In the genomic region with DNA sequence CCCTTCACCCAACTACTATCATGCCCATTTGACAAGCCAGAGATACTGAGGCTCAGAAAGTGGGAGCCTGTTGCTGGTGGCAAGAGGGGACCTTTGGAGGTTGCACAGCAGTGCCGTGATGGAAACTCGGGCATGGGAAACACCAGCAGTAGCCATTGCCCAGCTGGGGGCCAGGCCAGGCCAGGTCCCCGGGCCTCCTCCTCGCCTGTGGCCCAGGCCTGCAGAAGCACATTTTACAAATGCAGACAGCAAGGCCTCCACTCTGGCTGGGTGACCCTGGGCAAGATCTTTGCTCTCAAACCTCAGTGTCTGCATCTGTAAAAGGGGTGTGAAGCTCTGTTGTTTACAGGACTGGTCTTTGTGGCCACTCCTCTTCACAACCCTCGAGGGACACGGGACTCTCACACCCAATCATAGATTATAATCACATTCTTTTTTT, we compare ENCODE assay signal across 1 cellular context.
TF ChIP-seq lines count a peak whose summit lies in the region.

No MANE protein-coding gene starts in this region.

TF ChIP-seq in K562, 482 proteins besides CTCF, POLR2A, EP300 and RAD21 (continues in another document):
- TF ChIP-seq FOXK2 (conservative IDR thresholded peaks at IDR 0.05 in 1 of 2, IDR thresholded peaks at IDR 0.05 in 1 of 2; ENCODE audit: low read depth in 2 of 2), result peak in 1 of 2 experiments; percentile 53; a peak in 1 of 4 replicates
- peak in 1 of 2 experiments; percentile 42; a peak in 1 of 4 replicates for TF ChIP-seq RCOR1 (IDR thresholded peaks at IDR 0.05; ENCODE audit: borderline replicate concordance in 1 of 2, low read depth in 2 of 2, low read length in 2 of 2)
- peak; percentile 31; the same call in 1 of the 2 replicates for TF ChIP-seq BHLHE40 (IDR thresholded peaks at IDR 0.05; ENCODE audit: low read length)
- TF ChIP-seq BCOR (IDR thresholded peaks at IDR 0.05), result peak; percentile 71
- TF ChIP-seq, protein P1, sequence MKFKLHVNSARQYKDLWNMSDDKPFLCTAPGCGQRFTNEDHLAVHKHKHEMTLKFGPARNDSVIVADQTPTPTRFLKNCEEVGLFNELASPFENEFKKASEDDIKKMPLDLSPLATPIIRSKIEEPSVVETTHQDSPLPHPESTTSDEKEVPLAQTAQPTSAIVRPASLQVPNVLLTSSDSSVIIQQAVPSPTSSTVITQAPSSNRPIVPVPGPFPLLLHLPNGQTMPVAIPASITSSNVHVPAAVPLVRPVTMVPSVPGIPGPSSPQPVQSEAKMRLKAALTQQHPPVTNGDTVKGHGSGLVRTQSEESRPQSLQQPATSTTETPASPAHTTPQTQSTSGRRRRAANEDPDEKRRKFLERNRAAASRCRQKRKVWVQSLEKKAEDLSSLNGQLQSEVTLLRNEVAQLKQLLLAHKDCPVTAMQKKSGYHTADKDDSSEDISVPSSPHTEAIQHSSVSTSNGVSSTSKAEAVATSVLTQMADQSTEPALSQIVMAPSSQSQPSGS (CRISPR knock-in tag; IDR thresholded peaks at IDR 0.05), result no peak
- TF ChIP-seq NELFE (IDR thresholded peaks at IDR 0.05; ENCODE audit: insufficient read depth, insufficient read length), result no peak
- TF ChIP-seq, protein P2, sequence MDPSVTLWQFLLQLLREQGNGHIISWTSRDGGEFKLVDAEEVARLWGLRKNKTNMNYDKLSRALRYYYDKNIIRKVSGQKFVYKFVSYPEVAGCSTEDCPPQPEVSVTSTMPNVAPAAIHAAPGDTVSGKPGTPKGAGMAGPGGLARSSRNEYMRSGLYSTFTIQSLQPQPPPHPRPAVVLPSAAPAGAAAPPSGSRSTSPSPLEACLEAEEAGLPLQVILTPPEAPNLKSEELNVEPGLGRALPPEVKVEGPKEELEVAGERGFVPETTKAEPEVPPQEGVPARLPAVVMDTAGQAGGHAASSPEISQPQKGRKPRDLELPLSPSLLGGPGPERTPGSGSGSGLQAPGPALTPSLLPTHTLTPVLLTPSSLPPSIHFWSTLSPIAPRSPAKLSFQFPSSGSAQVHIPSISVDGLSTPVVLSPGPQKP (CRISPR knock-in tag; IDR thresholded peaks at IDR 0.05), result no peak
- TF ChIP-seq MCM2 (IDR thresholded peaks at IDR 0.05; ENCODE audit: low read depth), result no peak
- peak; percentile 49 for TF ChIP-seq CHD4 (IDR thresholded peaks at IDR 0.05; ENCODE audit: insufficient read depth, insufficient replicate concordance, low read depth, low read length, poor library complexity, severe bottlenecking)
- TF ChIP-seq NR1H2 (CRISPR knock-in tag; IDR thresholded peaks at IDR 0.05), result no peak
- TF ChIP-seq, protein P3, sequence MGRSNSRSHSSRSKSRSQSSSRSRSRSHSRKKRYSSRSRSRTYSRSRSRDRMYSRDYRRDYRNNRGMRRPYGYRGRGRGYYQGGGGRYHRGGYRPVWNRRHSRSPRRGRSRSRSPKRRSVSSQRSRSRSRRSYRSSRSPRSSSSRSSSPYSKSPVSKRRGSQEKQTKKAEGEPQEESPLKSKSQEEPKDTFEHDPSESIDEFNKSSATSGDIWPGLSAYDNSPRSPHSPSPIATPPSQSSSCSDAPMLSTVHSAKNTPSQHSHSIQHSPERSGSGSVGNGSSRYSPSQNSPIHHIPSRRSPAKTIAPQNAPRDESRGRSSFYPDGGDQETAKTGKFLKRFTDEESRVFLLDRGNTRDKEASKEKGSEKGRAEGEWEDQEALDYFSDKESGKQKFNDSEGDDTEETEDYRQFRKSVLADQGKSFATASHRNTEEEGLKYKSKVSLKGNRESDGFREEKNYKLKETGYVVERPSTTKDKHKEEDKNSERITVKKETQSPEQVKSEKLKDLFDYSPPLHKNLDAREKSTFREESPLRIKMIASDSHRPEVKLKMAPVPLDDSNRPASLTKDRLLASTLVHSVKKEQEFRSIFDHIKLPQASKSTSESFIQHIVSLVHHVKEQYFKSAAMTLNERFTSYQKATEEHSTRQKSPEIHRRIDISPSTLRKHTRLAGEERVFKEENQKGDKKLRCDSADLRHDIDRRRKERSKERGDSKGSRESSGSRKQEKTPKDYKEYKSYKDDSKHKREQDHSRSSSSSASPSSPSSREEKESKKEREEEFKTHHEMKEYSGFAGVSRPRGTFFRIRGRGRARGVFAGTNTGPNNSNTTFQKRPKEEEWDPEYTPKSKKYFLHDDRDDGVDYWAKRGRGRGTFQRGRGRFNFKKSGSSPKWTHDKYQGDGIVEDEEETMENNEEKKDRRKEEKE (IDR thresholded peaks at IDR 0.05; ENCODE audit: borderline replicate concordance in 1 of 2, control insufficient read depth in 1 of 2, low read depth in 2 of 2, low read length in 1 of 2), result no peak
- no peak for TF ChIP-seq TAF7 (tag; IDR thresholded peaks at IDR 0.05)
- no peak for TF ChIP-seq ZNF311 (CRISPR knock-in tag; IDR thresholded peaks at IDR 0.05)
- TF ChIP-seq SP2 (IDR thresholded peaks at IDR 0.05; ENCODE audit: extremely low read depth, low read depth, low read length, poor library complexity, severe bottlenecking), result no peak
- TF ChIP-seq ZNF217 (CRISPR knock-in tag; IDR thresholded peaks at IDR 0.05), result no peak
- TF ChIP-seq, protein P4, sequence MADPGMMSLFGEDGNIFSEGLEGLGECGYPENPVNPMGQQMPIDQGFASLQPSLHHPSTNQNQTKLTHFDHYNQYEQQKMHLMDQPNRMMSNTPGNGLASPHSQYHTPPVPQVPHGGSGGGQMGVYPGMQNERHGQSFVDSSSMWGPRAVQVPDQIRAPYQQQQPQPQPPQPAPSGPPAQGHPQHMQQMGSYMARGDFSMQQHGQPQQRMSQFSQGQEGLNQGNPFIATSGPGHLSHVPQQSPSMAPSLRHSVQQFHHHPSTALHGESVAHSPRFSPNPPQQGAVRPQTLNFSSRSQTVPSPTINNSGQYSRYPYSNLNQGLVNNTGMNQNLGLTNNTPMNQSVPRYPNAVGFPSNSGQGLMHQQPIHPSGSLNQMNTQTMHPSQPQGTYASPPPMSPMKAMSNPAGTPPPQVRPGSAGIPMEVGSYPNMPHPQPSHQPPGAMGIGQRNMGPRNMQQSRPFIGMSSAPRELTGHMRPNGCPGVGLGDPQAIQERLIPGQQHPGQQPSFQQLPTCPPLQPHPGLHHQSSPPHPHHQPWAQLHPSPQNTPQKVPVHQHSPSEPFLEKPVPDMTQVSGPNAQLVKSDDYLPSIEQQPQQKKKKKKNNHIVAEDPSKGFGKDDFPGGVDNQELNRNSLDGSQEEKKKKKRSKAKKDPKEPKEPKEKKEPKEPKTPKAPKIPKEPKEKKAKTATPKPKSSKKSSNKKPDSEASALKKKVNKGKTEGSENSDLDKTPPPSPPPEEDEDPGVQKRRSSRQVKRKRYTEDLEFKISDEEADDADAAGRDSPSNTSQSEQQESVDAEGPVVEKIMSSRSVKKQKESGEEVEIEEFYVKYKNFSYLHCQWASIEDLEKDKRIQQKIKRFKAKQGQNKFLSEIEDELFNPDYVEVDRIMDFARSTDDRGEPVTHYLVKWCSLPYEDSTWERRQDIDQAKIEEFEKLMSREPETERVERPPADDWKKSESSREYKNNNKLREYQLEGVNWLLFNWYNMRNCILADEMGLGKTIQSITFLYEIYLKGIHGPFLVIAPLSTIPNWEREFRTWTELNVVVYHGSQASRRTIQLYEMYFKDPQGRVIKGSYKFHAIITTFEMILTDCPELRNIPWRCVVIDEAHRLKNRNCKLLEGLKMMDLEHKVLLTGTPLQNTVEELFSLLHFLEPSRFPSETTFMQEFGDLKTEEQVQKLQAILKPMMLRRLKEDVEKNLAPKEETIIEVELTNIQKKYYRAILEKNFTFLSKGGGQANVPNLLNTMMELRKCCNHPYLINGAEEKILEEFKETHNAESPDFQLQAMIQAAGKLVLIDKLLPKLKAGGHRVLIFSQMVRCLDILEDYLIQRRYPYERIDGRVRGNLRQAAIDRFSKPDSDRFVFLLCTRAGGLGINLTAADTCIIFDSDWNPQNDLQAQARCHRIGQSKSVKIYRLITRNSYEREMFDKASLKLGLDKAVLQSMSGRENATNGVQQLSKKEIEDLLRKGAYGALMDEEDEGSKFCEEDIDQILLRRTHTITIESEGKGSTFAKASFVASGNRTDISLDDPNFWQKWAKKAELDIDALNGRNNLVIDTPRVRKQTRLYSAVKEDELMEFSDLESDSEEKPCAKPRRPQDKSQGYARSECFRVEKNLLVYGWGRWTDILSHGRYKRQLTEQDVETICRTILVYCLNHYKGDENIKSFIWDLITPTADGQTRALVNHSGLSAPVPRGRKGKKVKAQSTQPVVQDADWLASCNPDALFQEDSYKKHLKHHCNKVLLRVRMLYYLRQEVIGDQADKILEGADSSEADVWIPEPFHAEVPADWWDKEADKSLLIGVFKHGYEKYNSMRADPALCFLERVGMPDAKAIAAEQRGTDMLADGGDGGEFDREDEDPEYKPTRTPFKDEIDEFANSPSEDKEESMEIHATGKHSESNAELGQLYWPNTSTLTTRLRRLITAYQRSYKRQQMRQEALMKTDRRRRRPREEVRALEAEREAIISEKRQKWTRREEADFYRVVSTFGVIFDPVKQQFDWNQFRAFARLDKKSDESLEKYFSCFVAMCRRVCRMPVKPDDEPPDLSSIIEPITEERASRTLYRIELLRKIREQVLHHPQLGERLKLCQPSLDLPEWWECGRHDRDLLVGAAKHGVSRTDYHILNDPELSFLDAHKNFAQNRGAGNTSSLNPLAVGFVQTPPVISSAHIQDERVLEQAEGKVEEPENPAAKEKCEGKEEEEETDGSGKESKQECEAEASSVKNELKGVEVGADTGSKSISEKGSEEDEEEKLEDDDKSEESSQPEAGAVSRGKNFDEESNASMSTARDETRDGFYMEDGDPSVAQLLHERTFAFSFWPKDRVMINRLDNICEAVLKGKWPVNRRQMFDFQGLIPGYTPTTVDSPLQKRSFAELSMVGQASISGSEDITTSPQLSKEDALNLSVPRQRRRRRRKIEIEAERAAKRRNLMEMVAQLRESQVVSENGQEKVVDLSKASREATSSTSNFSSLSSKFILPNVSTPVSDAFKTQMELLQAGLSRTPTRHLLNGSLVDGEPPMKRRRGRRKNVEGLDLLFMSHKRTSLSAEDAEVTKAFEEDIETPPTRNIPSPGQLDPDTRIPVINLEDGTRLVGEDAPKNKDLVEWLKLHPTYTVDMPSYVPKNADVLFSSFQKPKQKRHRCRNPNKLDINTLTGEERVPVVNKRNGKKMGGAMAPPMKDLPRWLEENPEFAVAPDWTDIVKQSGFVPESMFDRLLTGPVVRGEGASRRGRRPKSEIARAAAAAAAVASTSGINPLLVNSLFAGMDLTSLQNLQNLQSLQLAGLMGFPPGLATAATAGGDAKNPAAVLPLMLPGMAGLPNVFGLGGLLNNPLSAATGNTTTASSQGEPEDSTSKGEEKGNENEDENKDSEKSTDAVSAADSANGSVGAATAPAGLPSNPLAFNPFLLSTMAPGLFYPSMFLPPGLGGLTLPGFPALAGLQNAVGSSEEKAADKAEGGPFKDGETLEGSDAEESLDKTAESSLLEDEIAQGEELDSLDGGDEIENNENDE (IDR thresholded peaks at IDR 0.05; ENCODE audit: low read depth, low read length), result no peak
- peak; percentile 48; the same call in 1 of the 2 replicates for TF ChIP-seq CHD2 (IDR thresholded peaks at IDR 0.05; ENCODE audit: low read depth, low read length)
- TF ChIP-seq LEF1 (IDR thresholded peaks at IDR 0.05), result no peak
- TF ChIP-seq, protein P5, sequence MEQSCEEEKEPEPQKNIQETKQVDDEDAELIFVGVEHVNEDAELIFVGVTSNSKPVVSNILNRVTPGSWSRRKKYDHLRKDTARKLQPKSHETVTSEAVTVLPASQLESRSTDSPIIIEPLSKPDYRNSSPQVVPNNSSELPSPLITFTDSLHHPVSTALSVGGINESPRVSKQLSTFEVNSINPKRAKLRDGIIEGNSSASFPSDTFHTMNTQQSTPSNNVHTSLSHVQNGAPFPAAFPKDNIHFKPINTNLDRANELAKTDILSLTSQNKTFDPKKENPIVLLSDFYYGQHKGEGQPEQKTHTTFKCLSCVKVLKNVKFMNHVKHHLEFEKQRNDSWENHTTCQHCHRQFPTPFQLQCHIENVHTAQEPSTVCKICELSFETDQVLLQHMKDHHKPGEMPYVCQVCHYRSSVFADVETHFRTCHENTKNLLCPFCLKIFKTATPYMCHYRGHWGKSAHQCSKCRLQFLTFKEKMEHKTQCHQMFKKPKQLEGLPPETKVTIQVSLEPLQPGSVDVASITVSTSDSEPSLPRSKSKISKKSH (CRISPR knock-in tag; IDR thresholded peaks at IDR 0.05), result no peak
- TF ChIP-seq ZNF140 (CRISPR knock-in tag; IDR thresholded peaks at IDR 0.05), result no peak
- no peak for TF ChIP-seq NFIX (CRISPR knock-in tag; IDR thresholded peaks at IDR 0.05; ENCODE audit: low read depth)
- TF ChIP-seq CSDE1 (IDR thresholded peaks at IDR 0.05), result no peak
- no peak for TF ChIP-seq FOXM1 (IDR thresholded peaks at IDR 0.05; ENCODE audit: low read depth)
- TF ChIP-seq FOXM1 (CRISPR knock-in tag; IDR thresholded peaks at IDR 0.05; ENCODE audit: low read depth), result no peak
- TF ChIP-seq NBN (IDR thresholded peaks at IDR 0.05; ENCODE audit: low read depth), result no peak
- no peak for TF ChIP-seq CREM (IDR thresholded peaks at IDR 0.05; ENCODE audit: low read depth)
- TF ChIP-seq GTF2A2 (tag; IDR thresholded peaks at IDR 0.05), result no peak
- TF ChIP-seq, protein P6, sequence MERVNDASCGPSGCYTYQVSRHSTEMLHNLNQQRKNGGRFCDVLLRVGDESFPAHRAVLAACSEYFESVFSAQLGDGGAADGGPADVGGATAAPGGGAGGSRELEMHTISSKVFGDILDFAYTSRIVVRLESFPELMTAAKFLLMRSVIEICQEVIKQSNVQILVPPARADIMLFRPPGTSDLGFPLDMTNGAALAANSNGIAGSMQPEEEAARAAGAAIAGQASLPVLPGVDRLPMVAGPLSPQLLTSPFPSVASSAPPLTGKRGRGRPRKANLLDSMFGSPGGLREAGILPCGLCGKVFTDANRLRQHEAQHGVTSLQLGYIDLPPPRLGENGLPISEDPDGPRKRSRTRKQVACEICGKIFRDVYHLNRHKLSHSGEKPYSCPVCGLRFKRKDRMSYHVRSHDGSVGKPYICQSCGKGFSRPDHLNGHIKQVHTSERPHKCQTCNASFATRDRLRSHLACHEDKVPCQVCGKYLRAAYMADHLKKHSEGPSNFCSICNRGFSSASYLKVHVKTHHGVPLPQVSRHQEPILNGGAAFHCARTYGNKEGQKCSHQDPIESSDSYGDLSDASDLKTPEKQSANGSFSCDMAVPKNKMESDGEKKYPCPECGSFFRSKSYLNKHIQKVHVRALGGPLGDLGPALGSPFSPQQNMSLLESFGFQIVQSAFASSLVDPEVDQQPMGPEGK (CRISPR knock-in tag; IDR thresholded peaks at IDR 0.05; ENCODE audit: borderline replicate concordance), result no peak
- 0 out of 2 replicates have a peak, but pooled peaks have one; percentile 59 for TF ChIP-seq ZNF384 (IDR thresholded peaks at IDR 0.05; ENCODE audit: low read depth, low read length)
- TF ChIP-seq POLR2B (IDR thresholded peaks at IDR 0.05; ENCODE audit: low read depth, partially characterized antibody), result no peak
- TF ChIP-seq ERF (CRISPR knock-in tag; IDR thresholded peaks at IDR 0.05), result no peak
